Comparison of ENCODE assay signal across 1 cellular context in genomic region chr21:34857874-34858273, GRCh38.
TF ChIP-seq lines count a peak whose summit lies in the region.

No MANE protein-coding gene starts in this region.

TF ChIP-seq in SK-N-SH, 30 proteins besides CTCF, POLR2A, EP300 and RAD21 (continued from another document):
- TF ChIP-seq ZBTB33 (IDR thresholded peaks at IDR 0.05; ENCODE audit: borderline replicate concordance, low read depth) (no peak), IRF3 (IDR thresholded peaks at IDR 0.05; ENCODE audit: low read depth, low read length) (no peak), REST (IDR thresholded peaks at IDR 0.05; ENCODE audit: low read depth, low read length) (no peak), RCOR1 (IDR thresholded peaks at IDR 0.05; ENCODE audit: low read length) (no peak), USF2 (IDR thresholded peaks at IDR 0.05; ENCODE audit: borderline replicate concordance, low read depth, low read length) (no peak)
